ENCODE assay signal across 28 cellular contexts in the genomic region with DNA sequence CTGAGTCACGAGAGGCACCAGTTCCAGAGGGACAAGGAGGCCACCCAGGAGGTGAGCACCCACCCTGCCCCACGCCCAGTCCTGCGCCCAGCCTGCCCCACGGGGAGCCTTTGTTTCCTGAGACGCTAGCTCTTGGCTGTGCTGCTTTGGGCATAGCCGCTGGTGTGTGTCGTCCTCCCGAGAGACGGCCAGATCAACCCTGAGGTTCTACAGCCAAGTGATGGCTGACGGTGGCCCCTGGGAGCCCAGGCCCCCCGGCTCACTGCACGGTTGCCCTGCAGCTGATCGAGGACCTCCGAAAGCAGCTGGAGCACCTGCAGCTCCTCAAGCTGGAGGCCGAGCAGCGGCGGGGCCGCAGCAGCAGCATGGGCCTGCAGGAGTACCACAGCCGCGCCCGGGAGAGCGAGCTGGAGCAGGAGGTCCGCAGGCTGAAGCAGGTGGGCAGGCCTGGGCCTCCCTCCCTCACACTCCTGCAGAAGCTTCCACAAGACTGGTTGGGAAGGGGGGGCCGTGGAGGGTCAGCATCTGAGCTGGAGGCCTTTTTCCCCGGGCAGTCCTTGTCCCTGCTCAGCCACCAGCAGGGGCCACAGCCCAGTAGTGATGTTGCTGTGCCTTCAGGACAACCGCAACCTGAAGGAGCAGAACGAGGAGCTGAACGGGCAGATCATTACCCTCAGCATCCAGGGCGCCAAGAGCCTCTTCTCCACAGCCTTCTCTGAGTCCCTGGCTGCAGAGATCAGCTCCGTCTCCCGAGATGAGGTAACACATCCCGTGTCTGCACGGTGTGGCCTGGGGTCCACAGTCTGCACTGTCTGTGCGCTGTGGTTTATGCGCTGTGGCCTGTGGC. TPM values are rescaled to one million over a fixed set of nuclear protein-coding genes. Genes with fewer than 3 reads are reported as not detected.
DNase-seq lines count a peak whose midpoint lies in the region; ATAC-seq and TF ChIP-seq lines count a peak whose summit lies in the region.
"Had no signal": no experiment of that assay in that cellular context is flagged by ENCODE, and none has a peak within 500 bp of the region (broad histone marks: within the 10 kb centered on the region; RNA-seq: fewer than 3 reads in every experiment).

No MANE protein-coding gene starts in this region.

- intact Hi-C loops in MCF 10A (cut with micrococcal nuclease): loop anchor here (10.0 kb wide), 1 partner anchor 95 kb away; the partner anchor contains the start of gene RAB11FIP3
- intact Hi-C loops in mammary epithelial cell (cut with micrococcal nuclease): no loop called here
- intact Hi-C loops in IMR-90 (cut with micrococcal nuclease): no loop called here

- H3K9me1 ChIP-seq in IMR-90 (ENCODE audit: insufficient read depth, low read length): peaks cover 6% of the 10 kb centered on the region; the same call in 1 of the 2 replicates

- 94% methylated on average over 17 of the region's 35 CpGs for WGBS in mammary epithelial cell (ENCODE audit: low coverage, missing lambda C conversion rate)
- WGBS in IMR-90 (ENCODE audit: extremely low coverage in 2 of 2, insufficient read length in 1 of 2), 2 experiments: 92% methylated on average over 27 of the region's 35 CpGs; no CpG with 5 or more reads in 1 of the 2 experiments
- WGBS in neuronal stem cell (ENCODE audit: extremely low coverage in 2 of 2, insufficient read length in 2 of 2, insufficient replicate concordance in 1 of 2), 2 donors: no CpG with 5 or more reads among the region's 35 CpGs

- H2AK5ac ChIP-seq in IMR-90 (ENCODE audit: low read depth, low read length) (no peak overlapping the region), neuronal stem cell (ENCODE audit: low read depth, low read length) (no peak overlapping the region)

- H3K4me1 ChIP-seq in mammary epithelial cell (ENCODE audit: insufficient read depth, low read length) (peaks cover 9% of the 10 kb centered on the region), IMR-90 (ENCODE audit: control insufficient read depth, insufficient read depth, low read length) (peaks cover 2% of the 10 kb centered on the region), neuronal stem cell (ENCODE audit: control insufficient read depth in 2 of 2, insufficient read depth in 1 of 2, low read depth in 1 of 2, low read length in 2 of 2) (no peaks in the 10 kb centered on the region)
- H3K4me1 ChIP-seq: BE2C, HAP-1 had no signal

- H2BK20ac ChIP-seq in IMR-90 (ENCODE audit: low read depth, low read length): no peak overlapping the region

- no peak overlapping the region for H3K56ac ChIP-seq in IMR-90 (ENCODE audit: extremely low read depth, insufficient read depth, low read length)

- H3K9ac ChIP-seq in mammary epithelial cell (ENCODE audit: insufficient read depth, low read length) (no peak overlapping the region), IMR-90 (ENCODE audit: low read depth, low read length) (no peak overlapping the region), neuronal stem cell (ENCODE audit: low read depth, low read length, poor library complexity) (peak overlapping the region; percentile 38)
- H3K9ac ChIP-seq: SK-N-SH had no signal

- TF ChIP-seq RAD21 in IMR-90 (IDR thresholded peaks at IDR 0.05; ENCODE audit: low read length): no peak

- H3K27ac Mint-ChIP-seq in MCF 10A (ENCODE audit: low read depth, unreplicated experiment): no peak overlapping the region
- H3K27ac Mint-ChIP-seq: CD4-positive, CD25-positive, alpha-beta regulatory T cell had no signal

- H4K8ac ChIP-seq in IMR-90 (ENCODE audit: low read depth in 2 of 2, low read length in 2 of 2) (no peak overlapping the region), neuronal stem cell (ENCODE audit: low read depth, low read length) (no peak overlapping the region)

- H4K20me1 ChIP-seq in mammary epithelial cell (ENCODE audit: insufficient read depth, low read length) (no peaks in the 10 kb centered on the region), IMR-90 (ENCODE audit: insufficient read depth, low read length) (peaks cover 19% of the 10 kb centered on the region)

- H3K18ac ChIP-seq in IMR-90 (ENCODE audit: low read depth, low read length) (no peak overlapping the region), neuronal stem cell (ENCODE audit: low read length) (peak overlapping the region; percentile 8)

- POLR2A ChIA-PET in MCF 10A (lab: Yijun Ruan, JAX) (interaction anchor here (0.7 kb wide), 1 partner anchor 119 kb away, joined by 3 read pairs; no protein-coding TSS in a partner anchor), IMR-90 (lab: Charles Lee; ENCODE audit: unreplicated experiment) (no interaction called here)

- H3K27me3 ChIP-seq in mammary epithelial cell (ENCODE audit: insufficient read depth, low read length): no peaks in the 10 kb centered on the region
- H3K27me3 ChIP-seq in IMR-90 (ENCODE audit: control insufficient read depth, insufficient read depth, low read length): no peaks in the 10 kb centered on the region
- no peaks in the 10 kb centered on the region for H3K27me3 ChIP-seq in neuronal stem cell (ENCODE audit: control insufficient read depth in 3 of 3, insufficient read depth in 3 of 3, low read depth in 1 of 3, low read length in 3 of 3)
- H3K27me3 ChIP-seq: BE2C had no signal

- in situ Hi-C loops in mammary epithelial cell (cut with MboI; ENCODE audit: low sequenced_read_pairs in 2 of 2) (no loop called here), IMR-90 (cut with MboI; ENCODE audit: low sequenced_read_pairs) (no loop called here)

- no peak overlapping the region for H4K5ac ChIP-seq in IMR-90 (ENCODE audit: low read depth, low read length)

- no peak overlapping the region for H3K27ac ChIP-seq in mammary epithelial cell (ENCODE audit: insufficient read depth, low read depth, low read length)
- no peak overlapping the region for H3K27ac ChIP-seq in IMR-90 (ENCODE audit: insufficient read depth, low read length)
- H3K27ac ChIP-seq in neuronal stem cell (replicated peaks; ENCODE audit: low read length): no peak overlapping the region
- H3K27ac ChIP-seq: HL-60 had no signal

- dilution Hi-C loops in mammary epithelial cell (cut with HindIII; ENCODE audit: low sequenced_read_pairs): no loop called here
- dilution Hi-C loops in IMR-90 (cut with HindIII; ENCODE audit: low sequenced_read_pairs, unreplicated experiment): no loop called here

- peaks cover 35% of the 10 kb centered on the region for H3K36me3 Mint-ChIP-seq in MCF 10A (ENCODE audit: insufficient read depth, unreplicated experiment)

- no peak for DNase-seq in MCF 10A (ENCODE audit: unreplicated experiment)
- no peak for DNase-seq in mammary epithelial cell
- no peak for DNase-seq in IMR-90
- no peak for DNase-seq in neuronal stem cell (ENCODE audit: low spot score)
- DNase-seq in iPS-NIHi11 (ENCODE audit: low spot score): no peak
- DNase-seq: 8988T; ACHN; BE2C; CD4-positive, CD25-positive, alpha-beta regulatory T cell; DMS153; GOT3; Kasumi-1; MV-4-11; NCI-H1105; NCI-H146; NCI-H1930; NCI-H2107; NCI-H446 treated with DMSO at 0.1 percent for 48 hours; NCI-H526; NCI-H82; NK-92 treated with Interleukin-12 subunit alpha and Interleukin-12 subunit beta, amount 100 ng/mL, for 24 hours; PC-3; SK-N-SH; SW 1271 had no signal

- peaks cover 12% of the 10 kb centered on the region for H3K79me2 ChIP-seq in mammary epithelial cell (ENCODE audit: insufficient read depth, low read length)

- no peak overlapping the region for H2BK12ac ChIP-seq in neuronal stem cell (ENCODE audit: low read length)

- H3K4me2 ChIP-seq in mammary epithelial cell (ENCODE audit: insufficient read depth, low read depth, low read length): no peak overlapping the region
- H3K4me2 ChIP-seq in IMR-90 (ENCODE audit: low read depth, low read length): no peak overlapping the region
- no peak overlapping the region for H3K4me2 ChIP-seq in neuronal stem cell (ENCODE audit: insufficient read depth, low read length, poor library complexity, severe bottlenecking)
- H3K4me2 ChIP-seq: SK-N-SH had no signal

- H2BK5ac ChIP-seq in IMR-90 (ENCODE audit: low read depth, low read length, poor library complexity, severe bottlenecking) (no peak overlapping the region), neuronal stem cell (ENCODE audit: low read length) (peak overlapping the region; percentile 39)

- H2AK9ac ChIP-seq in IMR-90 (replicated peaks; ENCODE audit: low read depth, low read length, poor library complexity): no peak overlapping the region

- no peak overlapping the region for H2AFZ ChIP-seq in mammary epithelial cell (ENCODE audit: low read depth, low read length)
- peak overlapping the region; percentile 21 for H2AFZ ChIP-seq in IMR-90 (replicated peaks; ENCODE audit: low read length, poor library complexity)
- no peak overlapping the region for H2AFZ ChIP-seq in neuronal stem cell (ENCODE audit: low read length)

- H2BK15ac ChIP-seq in IMR-90 (ENCODE audit: low read depth, low read length) (no peak overlapping the region), neuronal stem cell (ENCODE audit: low read length) (no peak overlapping the region)

- TF ChIP-seq CTCF in MCF 10A (IDR thresholded peaks at IDR 0.05; ENCODE audit: unreplicated experiment) (no peak), mammary epithelial cell (conservative IDR thresholded peaks at IDR 0.05 in 1 of 2, IDR thresholded peaks at IDR 0.05 in 1 of 2; ENCODE audit: extremely low read depth in 1 of 2, insufficient read depth in 1 of 2, low read depth in 1 of 2, low read length in 2 of 2) (no peak), IMR-90 (conservative IDR thresholded peaks at IDR 0.05; ENCODE audit: low read depth, low read length) (no peak)

- BruUV-seq in MCF 10A (replicated peaks; lab: Mats Ljungman, UMichigan) (TSS peak; percentile 27), mammary epithelial cell (replicated peaks; lab: Mats Ljungman, UMichigan) (no TSS peak), IMR-90 (replicated peaks; lab: Mats Ljungman, UMichigan) (no TSS peak)

- H3K79me1 ChIP-seq in IMR-90 (ENCODE audit: low read depth in 1 of 2, low read length in 2 of 2): peaks cover 0 to 29% of the 10 kb centered on the region in 2 experiments; a peak in 2 of 4 replicates
- H3K79me1 ChIP-seq in neuronal stem cell (ENCODE audit: low read depth, low read length): peaks cover 11% of the 10 kb centered on the region

- H3K4me3 ChIP-seq in mammary epithelial cell (replicated peaks in 1 of 3; ENCODE audit: insufficient read depth in 1 of 3, low read depth in 2 of 3, low read length in 3 of 3) (no peak overlapping the region), IMR-90 (ENCODE audit: insufficient read depth, low read depth, low read length) (no peak overlapping the region), neuronal stem cell (ENCODE audit: low read length in 2 of 2) (no peak overlapping the region)
- H3K4me3 ChIP-seq: HAP-1 had no signal

- no peaks in the 10 kb centered on the region for H3K27me3 Mint-ChIP-seq in MCF 10A (ENCODE audit: insufficient read depth, unreplicated experiment)
- H3K27me3 Mint-ChIP-seq: CD4-positive, CD25-positive, alpha-beta regulatory T cell had no signal

- H4K91ac ChIP-seq in IMR-90 (ENCODE audit: insufficient read depth, low read depth, low read length): no peak overlapping the region
- H4K91ac ChIP-seq in neuronal stem cell (ENCODE audit: low read depth, low read length, poor library complexity): no peak overlapping the region

- TF ChIP-seq POLR2A in IMR-90 (IDR thresholded peaks at IDR 0.05; ENCODE audit: low read depth, low read length): no peak

- ATAC-seq in IMR-90 (ENCODE audit: low read depth) (no peak), HG02970 (IDR thresholded peaks at IDR 0.05; ENCODE audit: low FRiP score, unreplicated experiment) (no peak)
- ATAC-seq: PC-3 had no signal

- H3K9me3 Mint-ChIP-seq in MCF 10A (ENCODE audit: unreplicated experiment): no peaks in the 10 kb centered on the region
- H3K9me3 Mint-ChIP-seq: CD4-positive, CD25-positive, alpha-beta regulatory T cell had no signal

- H3K14ac ChIP-seq in IMR-90 (replicated peaks; ENCODE audit: low read depth, low read length) (no peak overlapping the region), neuronal stem cell (ENCODE audit: low read length) (no peak overlapping the region)

- H3K23ac ChIP-seq in IMR-90 (ENCODE audit: low read depth, low read length) (no peak overlapping the region), neuronal stem cell (ENCODE audit: low read depth, low read length, poor library complexity) (peak overlapping the region; percentile 73)

- no peaks in the 10 kb centered on the region for H3K9me3 ChIP-seq in mammary epithelial cell (replicated peaks; ENCODE audit: insufficient read depth, low read length)
- H3K9me3 ChIP-seq in IMR-90 (ENCODE audit: control insufficient read depth, insufficient read depth, low read length): no peaks in the 10 kb centered on the region
- no peaks in the 10 kb centered on the region for H3K9me3 ChIP-seq in neuronal stem cell (replicated peaks in 1 of 2; ENCODE audit: control insufficient read depth in 2 of 2, insufficient read depth in 1 of 2, low read depth in 1 of 2, low read length in 2 of 2)
- H3K9me3 ChIP-seq: BE2C, HAP-1, SK-N-SH had no signal

- H3K4me3 Mint-ChIP-seq in MCF 10A (ENCODE audit: unreplicated experiment): no peak overlapping the region
- H3K4me3 Mint-ChIP-seq: CD4-positive, CD25-positive, alpha-beta regulatory T cell had no signal

- H2BK120ac ChIP-seq in IMR-90 (ENCODE audit: low read depth, low read length): no peak overlapping the region
- no peak overlapping the region for H2BK120ac ChIP-seq in neuronal stem cell (ENCODE audit: low read depth, low read length)

- H3K36me3 ChIP-seq in mammary epithelial cell (ENCODE audit: insufficient read depth, low read length): peaks cover 2% of the 10 kb centered on the region
- H3K36me3 ChIP-seq in IMR-90 (ENCODE audit: control insufficient read depth, insufficient read depth, low read length): peaks cover 42% of the 10 kb centered on the region
- H3K36me3 ChIP-seq in neuronal stem cell (replicated peaks in 1 of 2; ENCODE audit: control insufficient read depth in 2 of 2, insufficient read depth in 2 of 2, low read length in 2 of 2): peaks cover 47 to 83% of the 10 kb centered on the region in 2 donors

- no peak overlapping the region for H3K4ac ChIP-seq in IMR-90 (ENCODE audit: low read depth, low read length)
- H3K4ac ChIP-seq in neuronal stem cell (ENCODE audit: low read length): no peak overlapping the region

- CTCF ChIA-PET in MCF 10A (lab: Yijun Ruan, JAX): interaction anchor here (0.6 to 1.3 kb wide), 3 partner anchors 14 to 102 kb away, joined by 3 to 4 read pairs (median 3); no protein-coding TSS in a partner anchor
- CTCF ChIA-PET in mammary epithelial cell (lab: Charles Lee; ENCODE audit: low non-redundant PET): no interaction called here
- CTCF ChIA-PET in IMR-90 (lab: Yijun Ruan, JAX): no interaction called here

- H3K4me1 Mint-ChIP-seq in MCF 10A (ENCODE audit: insufficient read depth, unreplicated experiment): no peaks in the 10 kb centered on the region

RNA-seq across cellular contexts. Expression of gene CAPN15, which starts 7.4 kb away (rescaled TPM):
- total RNA-seq in MCF 10A (2022): 68.2 and 81.1 TPM in 2 replicates
- total RNA-seq in mammary epithelial cell: 10 to 100 TPM; 32.8 to 58.5 TPM
- 18.9 TPM for polyA plus RNA-seq in mammary epithelial cell
- 10.6 TPM for polyA minus RNA-seq in mammary epithelial cell
- 9.3 and 11.4 TPM in 2 replicates for total RNA-seq in IMR-90 (2012; rRNA removed)
- polyA plus RNA-seq in IMR-90 (2012; rRNA removed): 24.3 and 36.0 TPM in 2 replicates
- polyA plus RNA-seq in IMR-90 (2012; cell fraction: cytosol; rRNA removed): 13.9 and 31.3 TPM in 2 replicates
- polyA plus RNA-seq in IMR-90 (2012; cell fraction: nucleus; rRNA removed; ENCODE audit: low replicate concordance): 73.5 and 220 TPM in 2 replicates
- polyA plus RNA-seq in neuronal stem cell (2013, experiment 1 of 2): 19.7 TPM
- 19.6 TPM for polyA plus RNA-seq in neuronal stem cell (2013, experiment 2 of 2)

RNA-seq across cellular contexts. Expression of gene PRR35, which starts 40.1 kb away (rescaled TPM):
- total RNA-seq in MCF 10A (2022) (not detected in 2 replicates), mammary epithelial cell (not detected), IMR-90 (2012; rRNA removed) (not detected in 2 replicates)
- polyA plus RNA-seq in mammary epithelial cell (not detected), IMR-90 (2012; rRNA removed) (not detected in 2 replicates)
- not detected for polyA minus RNA-seq in mammary epithelial cell
- polyA plus RNA-seq in IMR-90 (2012; cell fraction: cytosol; rRNA removed): not detected in 2 replicates
- 0.05 and 0.09 TPM in 2 replicates for polyA plus RNA-seq in IMR-90 (2012; cell fraction: nucleus; rRNA removed; ENCODE audit: low replicate concordance)
- 0.17 TPM for polyA plus RNA-seq in neuronal stem cell (2013, experiment 1 of 2)
- 0.21 TPM for polyA plus RNA-seq in neuronal stem cell (2013, experiment 2 of 2)
- total RNA-seq: CD4-positive, CD25-positive, alpha-beta regulatory T cell; M059J; PC-3 had no signal
- polyA plus RNA-seq: CD4-positive, CD25-positive, alpha-beta regulatory T cell; SK-N-SH had no signal

RNA-seq across cellular contexts. Expression of gene NHLRC4, which starts 46.7 kb away (rescaled TPM):
- total RNA-seq in MCF 10A (2022) (not detected in 2 replicates), mammary epithelial cell (under 1 TPM in 1 of 2 donors, not detected in 1; 0.17 TPM), IMR-90 (2012; rRNA removed) (0.56 and 0.72 TPM in 2 replicates)
- polyA plus RNA-seq in mammary epithelial cell (0.06 TPM), IMR-90 (2012; rRNA removed) (0.65 and 0.84 TPM in 2 replicates)
- polyA minus RNA-seq in mammary epithelial cell: not detected
- 0.76 and 1.4 TPM in 2 replicates for polyA plus RNA-seq in IMR-90 (2012; cell fraction: cytosol; rRNA removed)
- 1.3 and 2.4 TPM in 2 replicates for polyA plus RNA-seq in IMR-90 (2012; cell fraction: nucleus; rRNA removed; ENCODE audit: low replicate concordance)
- polyA plus RNA-seq in neuronal stem cell (2013, experiment 1 of 2): 0.04 TPM
- 0.04 TPM for polyA plus RNA-seq in neuronal stem cell (2013, experiment 2 of 2)

RNA-seq across cellular contexts. Expression of gene PIGQ, which starts 49.7 kb away (rescaled TPM):
- 45.6 and 47.4 TPM in 2 replicates for total RNA-seq in MCF 10A (2022)
- total RNA-seq in mammary epithelial cell: 10 to 100 TPM; 24.7 to 45.5 TPM
- polyA plus RNA-seq in mammary epithelial cell: 34.6 TPM
- polyA minus RNA-seq in mammary epithelial cell: 44.1 TPM
- 5.9 and 7.2 TPM in 2 replicates for total RNA-seq in IMR-90 (2012; rRNA removed)
- 36.8 and 40.5 TPM in 2 replicates for polyA plus RNA-seq in IMR-90 (2012; rRNA removed)
- polyA plus RNA-seq in IMR-90 (2012; cell fraction: cytosol; rRNA removed): 16.5 and 38.0 TPM in 2 replicates
- polyA plus RNA-seq in IMR-90 (2012; cell fraction: nucleus; rRNA removed; ENCODE audit: low replicate concordance): 111 and 325 TPM in 2 replicates
- 23.9 TPM for polyA plus RNA-seq in neuronal stem cell (2013, experiment 1 of 2)
- polyA plus RNA-seq in neuronal stem cell (2013, experiment 2 of 2): 22.8 TPM
